Comparison of ENCODE assay signal across 2 cellular contexts in the genomic region with DNA sequence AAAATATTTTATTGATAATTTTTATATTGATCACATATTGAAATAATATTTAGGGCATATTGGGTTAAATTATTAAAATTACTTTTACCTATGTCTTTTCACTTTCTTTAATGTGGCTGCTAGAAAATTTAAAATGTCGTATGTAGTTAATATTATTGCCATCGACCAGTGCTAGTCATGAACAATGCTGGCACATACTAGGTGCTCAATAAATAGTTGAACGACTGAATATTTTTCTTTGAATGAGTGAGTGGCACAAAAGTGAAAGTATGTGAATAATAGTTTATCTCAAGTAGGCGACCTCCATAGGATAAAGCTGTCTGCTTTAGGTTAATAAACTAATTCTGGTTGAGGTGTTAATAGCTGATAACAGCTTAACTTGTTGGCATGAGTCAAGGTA.
TF ChIP-seq lines count a peak whose summit lies in the region.

No MANE protein-coding gene starts in this region.

TF ChIP-seq in SK-N-SH, 30 proteins besides CTCF, POLR2A, EP300 and RAD21 (continued from another document):
- TF ChIP-seq, protein P1, sequence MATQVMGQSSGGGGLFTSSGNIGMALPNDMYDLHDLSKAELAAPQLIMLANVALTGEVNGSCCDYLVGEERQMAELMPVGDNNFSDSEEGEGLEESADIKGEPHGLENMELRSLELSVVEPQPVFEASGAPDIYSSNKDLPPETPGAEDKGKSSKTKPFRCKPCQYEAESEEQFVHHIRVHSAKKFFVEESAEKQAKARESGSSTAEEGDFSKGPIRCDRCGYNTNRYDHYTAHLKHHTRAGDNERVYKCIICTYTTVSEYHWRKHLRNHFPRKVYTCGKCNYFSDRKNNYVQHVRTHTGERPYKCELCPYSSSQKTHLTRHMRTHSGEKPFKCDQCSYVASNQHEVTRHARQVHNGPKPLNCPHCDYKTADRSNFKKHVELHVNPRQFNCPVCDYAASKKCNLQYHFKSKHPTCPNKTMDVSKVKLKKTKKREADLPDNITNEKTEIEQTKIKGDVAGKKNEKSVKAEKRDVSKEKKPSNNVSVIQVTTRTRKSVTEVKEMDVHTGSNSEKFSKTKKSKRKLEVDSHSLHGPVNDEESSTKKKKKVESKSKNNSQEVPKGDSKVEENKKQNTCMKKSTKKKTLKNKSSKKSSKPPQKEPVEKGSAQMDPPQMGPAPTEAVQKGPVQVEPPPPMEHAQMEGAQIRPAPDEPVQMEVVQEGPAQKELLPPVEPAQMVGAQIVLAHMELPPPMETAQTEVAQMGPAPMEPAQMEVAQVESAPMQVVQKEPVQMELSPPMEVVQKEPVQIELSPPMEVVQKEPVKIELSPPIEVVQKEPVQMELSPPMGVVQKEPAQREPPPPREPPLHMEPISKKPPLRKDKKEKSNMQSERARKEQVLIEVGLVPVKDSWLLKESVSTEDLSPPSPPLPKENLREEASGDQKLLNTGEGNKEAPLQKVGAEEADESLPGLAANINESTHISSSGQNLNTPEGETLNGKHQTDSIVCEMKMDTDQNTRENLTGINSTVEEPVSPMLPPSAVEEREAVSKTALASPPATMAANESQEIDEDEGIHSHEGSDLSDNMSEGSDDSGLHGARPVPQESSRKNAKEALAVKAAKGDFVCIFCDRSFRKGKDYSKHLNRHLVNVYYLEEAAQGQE (IDR thresholded peaks at IDR 0.05; ENCODE audit: low read depth, low read length), result no peak
- no peak for TF ChIP-seq RCOR1 (IDR thresholded peaks at IDR 0.05; ENCODE audit: low read length)

TF ChIP-seq in SK-N-SH treated with all-trans-retinoic acid at 6 μM for 48 hours, 23 proteins besides CTCF, POLR2A, EP300 and RAD21 (continued from another document):
- TF ChIP-seq, protein P2, sequence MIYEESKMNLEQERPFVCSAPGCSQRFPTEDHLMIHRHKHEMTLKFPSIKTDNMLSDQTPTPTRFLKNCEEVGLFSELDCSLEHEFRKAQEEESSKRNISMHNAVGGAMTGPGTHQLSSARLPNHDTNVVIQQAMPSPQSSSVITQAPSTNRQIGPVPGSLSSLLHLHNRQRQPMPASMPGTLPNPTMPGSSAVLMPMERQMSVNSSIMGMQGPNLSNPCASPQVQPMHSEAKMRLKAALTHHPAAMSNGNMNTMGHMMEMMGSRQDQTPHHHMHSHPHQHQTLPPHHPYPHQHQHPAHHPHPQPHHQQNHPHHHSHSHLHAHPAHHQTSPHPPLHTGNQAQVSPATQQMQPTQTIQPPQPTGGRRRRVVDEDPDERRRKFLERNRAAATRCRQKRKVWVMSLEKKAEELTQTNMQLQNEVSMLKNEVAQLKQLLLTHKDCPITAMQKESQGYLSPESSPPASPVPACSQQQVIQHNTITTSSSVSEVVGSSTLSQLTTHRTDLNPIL (CRISPR knock-in tag; IDR thresholded peaks at IDR 0.05; ENCODE audit: low read depth), result no peak
- TF ChIP-seq ZNF565 (CRISPR knock-in tag; conservative IDR thresholded peaks at IDR 0.05; ENCODE audit: low read depth) (no peak), ZNF70 (CRISPR knock-in tag; IDR thresholded peaks at IDR 0.05) (no peak), ZNF8 (CRISPR knock-in tag; IDR thresholded peaks at IDR 0.05) (no peak), PPARA (CRISPR knock-in tag; IDR thresholded peaks at IDR 0.05; ENCODE audit: borderline replicate concordance) (no peak), CSDC2 (CRISPR knock-in tag; IDR thresholded peaks at IDR 0.05) (no peak)
- TF ChIP-seq, protein P3, sequence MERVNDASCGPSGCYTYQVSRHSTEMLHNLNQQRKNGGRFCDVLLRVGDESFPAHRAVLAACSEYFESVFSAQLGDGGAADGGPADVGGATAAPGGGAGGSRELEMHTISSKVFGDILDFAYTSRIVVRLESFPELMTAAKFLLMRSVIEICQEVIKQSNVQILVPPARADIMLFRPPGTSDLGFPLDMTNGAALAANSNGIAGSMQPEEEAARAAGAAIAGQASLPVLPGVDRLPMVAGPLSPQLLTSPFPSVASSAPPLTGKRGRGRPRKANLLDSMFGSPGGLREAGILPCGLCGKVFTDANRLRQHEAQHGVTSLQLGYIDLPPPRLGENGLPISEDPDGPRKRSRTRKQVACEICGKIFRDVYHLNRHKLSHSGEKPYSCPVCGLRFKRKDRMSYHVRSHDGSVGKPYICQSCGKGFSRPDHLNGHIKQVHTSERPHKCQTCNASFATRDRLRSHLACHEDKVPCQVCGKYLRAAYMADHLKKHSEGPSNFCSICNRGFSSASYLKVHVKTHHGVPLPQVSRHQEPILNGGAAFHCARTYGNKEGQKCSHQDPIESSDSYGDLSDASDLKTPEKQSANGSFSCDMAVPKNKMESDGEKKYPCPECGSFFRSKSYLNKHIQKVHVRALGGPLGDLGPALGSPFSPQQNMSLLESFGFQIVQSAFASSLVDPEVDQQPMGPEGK (CRISPR knock-in tag; IDR thresholded peaks at IDR 0.05; ENCODE audit: borderline replicate concordance), result no peak
- TF ChIP-seq, protein P4, sequence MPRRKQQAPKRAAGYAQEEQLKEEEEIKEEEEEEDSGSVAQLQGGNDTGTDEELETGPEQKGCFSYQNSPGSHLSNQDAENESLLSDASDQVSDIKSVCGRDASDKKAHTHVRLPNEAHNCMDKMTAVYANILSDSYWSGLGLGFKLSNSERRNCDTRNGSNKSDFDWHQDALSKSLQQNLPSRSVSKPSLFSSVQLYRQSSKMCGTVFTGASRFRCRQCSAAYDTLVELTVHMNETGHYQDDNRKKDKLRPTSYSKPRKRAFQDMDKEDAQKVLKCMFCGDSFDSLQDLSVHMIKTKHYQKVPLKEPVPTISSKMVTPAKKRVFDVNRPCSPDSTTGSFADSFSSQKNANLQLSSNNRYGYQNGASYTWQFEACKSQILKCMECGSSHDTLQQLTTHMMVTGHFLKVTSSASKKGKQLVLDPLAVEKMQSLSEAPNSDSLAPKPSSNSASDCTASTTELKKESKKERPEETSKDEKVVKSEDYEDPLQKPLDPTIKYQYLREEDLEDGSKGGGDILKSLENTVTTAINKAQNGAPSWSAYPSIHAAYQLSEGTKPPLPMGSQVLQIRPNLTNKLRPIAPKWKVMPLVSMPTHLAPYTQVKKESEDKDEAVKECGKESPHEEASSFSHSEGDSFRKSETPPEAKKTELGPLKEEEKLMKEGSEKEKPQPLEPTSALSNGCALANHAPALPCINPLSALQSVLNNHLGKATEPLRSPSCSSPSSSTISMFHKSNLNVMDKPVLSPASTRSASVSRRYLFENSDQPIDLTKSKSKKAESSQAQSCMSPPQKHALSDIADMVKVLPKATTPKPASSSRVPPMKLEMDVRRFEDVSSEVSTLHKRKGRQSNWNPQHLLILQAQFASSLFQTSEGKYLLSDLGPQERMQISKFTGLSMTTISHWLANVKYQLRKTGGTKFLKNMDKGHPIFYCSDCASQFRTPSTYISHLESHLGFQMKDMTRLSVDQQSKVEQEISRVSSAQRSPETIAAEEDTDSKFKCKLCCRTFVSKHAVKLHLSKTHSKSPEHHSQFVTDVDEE (CRISPR knock-in tag; IDR thresholded peaks at IDR 0.05), result no peak
